8 cellular contexts compared by ENCODE assay signal in genomic region chr9:107285292-107285691, GRCh38. TPM values are rescaled to one million over a fixed set of nuclear protein-coding genes. Genes with fewer than 3 reads are reported as not detected.
A peak's percentile ranks its signal among the peaks of the same experiment; 100 is the strongest.
DNase-seq lines count a peak whose midpoint lies in the region; ATAC-seq and TF ChIP-seq lines count a peak whose summit lies in the region.

No MANE protein-coding gene starts in this region.

- no peak for TF ChIP-seq POLR2A in erythroblast (IDR thresholded peaks at IDR 0.05; ENCODE audit: low read length)
- TF ChIP-seq POLR2A in prostate gland (IDR thresholded peaks at IDR 0.05), result no peak

- TF ChIP-seq CTCF in RWPE2 (IDR thresholded peaks at IDR 0.05; ENCODE audit: poor library complexity, severe bottlenecking), result no peak
- TF ChIP-seq CTCF in prostate gland (IDR thresholded peaks at IDR 0.05), result no peak

- no peaks in the 10 kb centered on the region for H3K9me3 ChIP-seq in RWPE2 (ENCODE audit: severe bottlenecking)
- no peaks in the 10 kb centered on the region for H3K9me3 ChIP-seq in prostate gland

- H3K27ac ChIP-seq in RWPE2 (ENCODE audit: poor library complexity, severe bottlenecking), result peak overlapping the region; percentile 91
- H3K27ac ChIP-seq in prostate gland, result peak overlapping the region; percentile 99 to 100

- WGBS in prostate gland, result 15% methylated on average over 6 of the region's 6 CpGs

- intact Hi-C loops in prostate gland (cut with DNase I), result loop anchor here (10.0 kb wide), 1 partner anchor 420 kb away; the partner anchor contains the start of gene ZNF462
- intact Hi-C loops in posterior vena cava (cut with DNase I), result no loop called here

- H3K4me3 ChIP-seq in GM08714 (ENCODE audit: low read length) (peak overlapping the region; percentile 95; the same call in 1 of the 2 replicates), RWPE2 (ENCODE audit: severe bottlenecking) (peak overlapping the region; percentile 89), prostate gland (peak overlapping the region in 1 of 2 donors; percentile 100)

- ATAC-seq in RWPE2 (ENCODE audit: low read depth), result no peak

- H3K36me3 ChIP-seq in RWPE2 (ENCODE audit: low read depth) (peaks cover 18% of the 10 kb centered on the region), prostate gland (no peaks in the 10 kb centered on the region)

- DNase-seq in RWPE2 (ENCODE audit: low spot score), result no peak
- DNase-seq in erythroblast (lab: John Stamatoyannopoulos, UW), result peak; percentile 9 to 43
- no peak for DNase-seq in prostate gland (ENCODE audit: low spot score)
- no peak for DNase-seq in Kasumi-1 (lab: John Stamatoyannopoulos, UW)
- DNase-seq in NCI-H1105 treated with DMSO at 0.1 percent for 48 hours (lab: John Stamatoyannopoulos, UW), result no peak
- no peak for DNase-seq in NOMO-1 (lab: John Stamatoyannopoulos, UW; ENCODE audit: unreplicated experiment in 2 of 2)
- no peak for DNase-seq in posterior vena cava (ENCODE audit: low spot score)

- no peaks in the 10 kb centered on the region for H3K27me3 ChIP-seq in RWPE2 (ENCODE audit: insufficient read depth, poor library complexity, severe bottlenecking)
- no peaks in the 10 kb centered on the region for H3K27me3 ChIP-seq in prostate gland (replicated peaks; ENCODE audit: insufficient read depth)

- H3K4me1 ChIP-seq in RWPE2 (ENCODE audit: insufficient read depth, poor library complexity, severe bottlenecking) (peaks cover 26% of the 10 kb centered on the region), prostate gland (replicated peaks) (peaks cover 3% of the 10 kb centered on the region)

RNA-seq across cellular contexts. Expression of gene RAD23B, which starts 2.2 kb away (rescaled TPM):
- total RNA-seq in prostate gland (100 to 1,000 TPM in 1 of 2 donors, 10 to 100 TPM in 1; 92.3 to 111 TPM), posterior vena cava (10 to 100 TPM; 79.8 to 89.2 TPM)

Comparison
In these comparisons a context has a peak if more than half of its experiments do, and no peak if none do; other contexts are left out.
1. DNase-seq: peak in erythroblast (2 of 2); none in RWPE2 (single experiment), prostate gland (single experiment), Kasumi-1 (0 of 2), NCI-H1105 treated with DMSO at 0.1 percent for 48 hours (single experiment), NOMO-1 (0 of 2) and posterior vena cava (single experiment).